Comparison of ENCODE assay signal across 24 cellular contexts in the genomic region with DNA sequence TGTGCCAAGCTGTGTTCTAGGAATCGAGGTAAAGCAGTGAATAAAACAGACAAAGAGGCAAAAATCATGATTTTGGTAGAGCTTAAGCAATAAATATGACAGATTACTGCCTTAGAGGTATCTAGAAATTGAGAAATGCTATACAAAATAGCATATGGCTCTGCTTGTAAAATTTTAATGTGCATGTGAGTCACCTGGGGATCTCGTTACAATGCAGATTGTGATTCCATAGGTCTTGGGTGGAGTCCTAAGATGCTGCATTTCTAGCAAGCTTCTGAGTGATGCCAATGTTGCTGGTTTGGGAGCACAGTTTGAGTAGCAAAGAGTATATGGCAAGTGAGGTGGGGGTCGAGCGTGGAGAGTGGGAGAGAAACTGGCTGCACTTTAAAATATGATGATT.
"Had no signal": no experiment of that assay in that cellular context is flagged by ENCODE, and none has a peak within 500 bp of the region (broad histone marks: within the 10 kb centered on the region; RNA-seq: fewer than 3 reads in every experiment).

No MANE protein-coding gene starts in this region.

- H3K36me3 ChIP-seq: SJCRH30 had no signal

- H3K9ac ChIP-seq: KMS-11 had no signal

- H3K36me3 Mint-ChIP-seq: IgD-negative memory B cell had no signal

- H3K27me3 Mint-ChIP-seq: IgD-negative memory B cell had no signal

- H3K4me1 ChIP-seq: SJCRH30 had no signal

- H3K27me3 ChIP-seq: SJCRH30 had no signal

- H3K4me1 Mint-ChIP-seq: IgD-negative memory B cell had no signal

- H3K9me3 ChIP-seq: SJCRH30 had no signal

- DNase-seq: Kasumi-1, MV-4-11, NCI-H1048, NCI-H1105, NCI-H1436 treated with DMSO at 0.1 percent for 48 hours, NCI-H1694, NCI-H1930, NCI-H2081 treated with DMSO at 0.1 percent for 48 hours, NCI-H2171, NCI-H226, NCI-H446, NCI-H510A, NCI-H524 treated with DMSO at 0.1 percent for 48 hours, NCI-H69, NCI-H774, OCI-M1, RPMI8226, SHP77 treated with DMSO at 0.1 percent for 48 hours, SJCRH30 had no signal

- ATAC-seq: K562, Right ventricle myocardium inferior, SK-N-SH treated with all-trans-retinoic acid at 6 μM for 48 hours had no signal

- H3K4me3 Mint-ChIP-seq: IgD-negative memory B cell had no signal

- H3K4me3 ChIP-seq: K562, SJCRH30 had no signal

- H3K27ac ChIP-seq: KMS-11, SJCRH30 had no signal
